8 cellular contexts compared by ENCODE assay signal in the genomic region with DNA sequence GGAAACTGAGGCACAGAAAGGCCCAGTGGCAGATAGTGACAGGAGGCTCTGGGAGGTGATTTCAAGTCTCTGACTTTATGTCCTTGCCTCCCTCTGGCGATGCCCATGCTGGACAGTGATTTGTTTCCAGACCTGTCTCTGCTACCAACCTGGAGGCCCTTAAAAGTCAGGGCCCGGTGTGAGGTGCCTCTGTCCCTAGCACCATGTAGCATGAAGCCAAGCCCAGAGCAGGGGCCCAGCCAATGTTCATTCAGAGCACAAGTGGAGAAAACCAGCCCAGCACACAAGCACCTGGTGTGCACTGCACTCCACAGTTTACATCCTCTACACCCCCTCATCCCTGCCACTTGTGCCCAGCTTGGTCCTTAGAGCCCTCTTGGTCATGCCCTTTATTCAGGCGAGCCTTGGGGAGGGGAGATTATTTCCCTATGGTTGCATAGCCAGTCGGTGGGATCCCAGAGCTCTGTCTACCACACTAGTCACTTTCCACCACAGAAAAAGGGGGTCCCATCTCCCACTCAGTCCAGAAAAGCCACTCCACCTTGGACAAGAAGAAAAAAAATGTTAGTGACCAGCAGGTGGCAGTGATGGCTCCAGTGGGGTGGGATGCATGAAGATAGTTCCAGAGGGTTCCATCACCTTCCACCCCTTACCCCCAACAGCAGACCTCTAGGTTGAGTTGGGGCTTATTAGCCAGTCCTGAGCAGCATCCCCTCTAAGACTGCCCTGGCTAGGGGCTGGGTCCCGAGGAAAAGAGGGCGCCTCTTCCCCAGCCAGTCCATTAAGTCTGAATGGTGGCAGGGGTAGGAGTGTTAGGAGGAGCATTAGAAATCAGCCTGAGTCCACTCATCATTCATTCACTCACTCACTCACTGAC. TPM values are rescaled to one million over a fixed set of nuclear protein-coding genes. Genes with fewer than 3 reads are reported as not detected.
DNase-seq lines count a peak whose midpoint lies in the region; ATAC-seq and TF ChIP-seq lines count a peak whose summit lies in the region.

No MANE protein-coding gene starts in this region.

- peak; percentile 57 for TF ChIP-seq CTCF in astrocyte of the cerebellum (IDR thresholded peaks at IDR 0.05; ENCODE audit: low read depth, low read length, missing control alignments)

- DNase-seq in AG20443 (ENCODE audit: low spot score), result peak; percentile 70
- peak; percentile 7 for DNase-seq in HCEC 1CT
- no peak for DNase-seq in astrocyte of the cerebellum (ENCODE audit: low read depth)
- no peak for DNase-seq in left lobe of liver (ENCODE audit: low spot score)
- no peak for DNase-seq in T-helper 1 cell
- no peak for DNase-seq in DMS79 treated with DMSO at 0.1 percent for 48 hours (lab: John Stamatoyannopoulos, UW)

- in situ Hi-C loops in astrocyte of the cerebellum (cut with HindIII; ENCODE audit: low sequenced_read_pairs), result no loop called here

- H3K4me3 ChIP-seq in astrocyte of the cerebellum (ENCODE audit: low read depth, low read length), result no peak overlapping the region

- ATAC-seq in left lobe of liver, result peak; percentile 74
- no peak for ATAC-seq in GM21528 (IDR thresholded peaks at IDR 0.05; ENCODE audit: low FRiP score, unreplicated experiment)
- ATAC-seq in HG03460 (IDR thresholded peaks at IDR 0.05; ENCODE audit: unreplicated experiment), result no peak

RNA-seq across cellular contexts. Expression of a gene that starts 30.9 kb away (rescaled TPM):
- 2.7 TPM for total RNA-seq in left lobe of liver

Comparison
In these comparisons a context has a peak if more than half of its experiments do, and no peak if none do; other contexts are left out.
1. DNase-seq: peak in AG20443 (single experiment) and HCEC 1CT (single experiment); none in astrocyte of the cerebellum (single experiment), left lobe of liver (single experiment), T-helper 1 cell (0 of 5) and DMS79 treated with DMSO at 0.1 percent for 48 hours (single experiment).